ENCODE assay signal across 32 cellular contexts in the genomic region with DNA sequence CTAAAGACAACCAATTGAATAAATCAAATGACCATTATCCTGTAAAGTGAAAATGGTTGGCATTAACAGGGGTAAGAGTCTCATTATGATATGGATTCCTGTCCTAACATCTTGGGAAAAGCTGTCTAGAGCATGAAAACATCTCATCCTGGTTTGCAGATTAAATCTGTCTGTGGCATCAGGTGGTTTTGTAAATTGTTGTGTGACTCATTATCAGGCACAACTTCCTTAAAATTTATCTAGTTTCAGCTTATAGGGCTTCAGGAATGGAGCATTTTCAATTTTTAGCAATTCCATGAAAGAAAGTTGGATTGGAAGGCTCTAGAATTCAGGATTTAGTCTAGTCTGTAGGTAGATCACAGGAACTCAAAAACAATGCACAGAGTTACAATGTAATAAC. TPM values are rescaled to one million over a fixed set of nuclear protein-coding genes. Genes with fewer than 3 reads are reported as not detected.
"Had no signal": no experiment of that assay in that cellular context is flagged by ENCODE, and none has a peak within 500 bp of the region (broad histone marks: within the 10 kb centered on the region; RNA-seq: fewer than 3 reads in every experiment).

No MANE protein-coding gene starts in this region.

- H3K36me3 ChIP-seq: ascending aorta, cardiac muscle cell, colonic mucosa, WERI-Rb-1 had no signal

- H3K27ac ChIP-seq: ascending aorta, cardiac muscle cell, colonic mucosa, WERI-Rb-1 had no signal

- DNase-seq: activated CD4-positive, alpha-beta memory T cell treated with anti-CD3 and anti-CD28 coated beads, Interleukin-2, amount 10 ng/mL, durations not matched to agents 7 days and 5 days; activated CD4-positive, alpha-beta T cell treated with anti-CD3 and anti-CD28 coated beads for 1 hour; activated CD4-positive, alpha-beta T cell treated with anti-CD3 and anti-CD28 coated beads for 36 hours; activated CD4-positive, alpha-beta T cell treated with anti-CD3 and anti-CD28 coated beads for 48 hours; activated CD4-positive, alpha-beta T cell treated with anti-CD3 and anti-CD28 coated beads, Interleukin-2, amount 10 ng/mL, durations not matched to agents 7 days and 5 days; activated CD4-positive, alpha-beta T cell treated with anti-CD3 and anti-CD28 coated beads, Interleukin-2, amount 50 U/mL, for 48 hours; activated CD4-positive, CD25-positive, alpha-beta regulatory T cell; activated CD8-positive, alpha-beta memory T cell treated with anti-CD3 and anti-CD28 coated beads for 24 hours; activated CD8-positive, alpha-beta memory T cell treated with anti-CD3 and anti-CD28 coated beads, Interleukin-2, amount 10 ng/mL, durations not matched to agents 7 days and 5 days; activated CD8-positive, alpha-beta memory T cell treated with anti-CD3 and anti-CD28 coated beads, Interleukin-2, amount 50 U/mL, for 48 hours; activated CD8-positive, alpha-beta T cell treated with anti-CD3 and anti-CD28 coated beads, Interleukin-2, amount 10 ng/mL, durations not matched to agents 7 days and 5 days; activated effector memory CD4-positive, alpha-beta T cell treated with Interleukin-2 at 50 U/mL for 16 hours; activated gamma-delta T cell; activated naive CD4-positive, alpha-beta T cell treated with anti-CD3 and anti-CD28 coated beads, Interleukin-2, amount 10 ng/mL, durations not matched to agents 7 days and 5 days; activated naive CD4-positive, alpha-beta T cell treated with Interleukin-2 at 50 U/mL for 16 hours; activated naive CD8-positive, alpha-beta T cell treated with anti-CD3 and anti-CD28 coated beads, Interleukin-2, amount 10 ng/mL, durations not matched to agents 7 days and 5 days; activated naive CD8-positive, alpha-beta T cell treated with anti-CD3 and anti-CD28 coated beads, Interleukin-2, amount 50 U/mL, for 24 hours; activated T-cell treated with anti-CD3 and anti-CD28 coated beads, Interleukin-2, amount 50 U/mL, for 24 hours; activated T-cell treated with anti-CD3 and anti-CD28 coated beads, Interleukin-2, amount 50 U/mL, for 48 hours; amygdala; anterior cingulate cortex; caudate nucleus; cerebellar nuclear complex; colonic mucosa; T-helper 9 cell; WERI-Rb-1 had no signal

- H3K4me3 ChIP-seq: ascending aorta, cardiac muscle cell, colonic mucosa had no signal

- H3K9me3 ChIP-seq: ascending aorta, colonic mucosa had no signal

- H3K27me3 ChIP-seq: ascending aorta, cardiac muscle cell, colonic mucosa had no signal

- FAIRE-seq: bronchial epithelial cell, TTC549 had no signal

- ATAC-seq: activated CD4-positive, alpha-beta T cell treated with anti-CD3 and anti-CD28 coated beads for 36 hours; activated CD4-positive, CD25-positive, alpha-beta regulatory T cell treated with anti-CD3 and anti-CD28 coated beads, Interleukin-2, amount 50 U/mL, for 24 hours; activated CD8-positive, alpha-beta T cell treated with anti-CD3 and anti-CD28 coated beads, Interleukin-2, amount 10 ng/mL, durations not matched to agents 7 days and 5 days had no signal

- H3K4me1 ChIP-seq: ascending aorta, colonic mucosa had no signal

RNA-seq across cellular contexts. Expression of a gene that starts 31.1 kb away (rescaled TPM):
- total RNA-seq: ascending aorta, cardiac muscle cell, chondrocyte had no signal
- polyA plus RNA-seq: cardiac muscle cell had no signal

RNA-seq across cellular contexts. Expression of a gene that starts 31.8 kb away (rescaled TPM):
- total RNA-seq: chondrocyte had no signal
